In genomic region chr7:38235606-38236005, GRCh38 we compare ENCODE assay signal across 18 cellular contexts.
"Had no signal": no experiment of that assay in that cellular context is flagged by ENCODE, and none has a peak within 500 bp of the region (broad histone marks: within the 10 kb centered on the region; RNA-seq: fewer than 3 reads in every experiment).

No MANE protein-coding gene starts in this region.

- H3K27ac ChIP-seq: breast epithelium, foreskin keratinocyte, ovary, testis, upper lobe of right lung had no signal

- H3K4me1 ChIP-seq: breast epithelium, foreskin keratinocyte, testis, upper lobe of right lung had no signal

- H3K36me3 ChIP-seq: breast epithelium, ovary had no signal

- H3K4me3 ChIP-seq: breast epithelium, mucosa of descending colon, ovary, testis, upper lobe of right lung had no signal

- DNase-seq: activated effector memory CD4-positive, alpha-beta T cell treated with Interleukin-2 at 50 U/mL for 16 hours; activated T-cell treated with anti-CD3 and anti-CD28 coated beads for 4 hours; anterior cingulate cortex; foreskin keratinocyte; mammary epithelial cell; mucosa of descending colon; ovary; stimulated activated CD4-positive, alpha-beta T cell treated with anti-CD3 and anti-CD28 coated beads, Interleukin-4, amount 100 ng/mL, for 1 hour; stimulated activated CD8-positive, alpha-beta memory T cell treated with anti-CD3 and anti-CD28 coated beads, Interleukin-4, amount 100 ng/mL, for 48 hours; T-helper 9 cell; testis; upper lobe of right lung had no signal

- H3K27me3 Mint-ChIP-seq: activated naive CD8-positive, alpha-beta T cell; stimulated activated naive CD8-positive, alpha-beta T cell treated with anti-CD3 and anti-CD28 coated beads, Interleukin-15, Interleukin-2, amounts not matched to agents 100 ng/mL and 50 ng/mL, for 24 hours had no signal

- H3K4me1 Mint-ChIP-seq: nephron had no signal

- ATAC-seq: foreskin keratinocyte, left lobe of liver, mucosa of descending colon, upper lobe of right lung had no signal

- H3K27ac Mint-ChIP-seq: nephron; stimulated activated naive CD8-positive, alpha-beta T cell treated with anti-CD3 and anti-CD28 coated beads, Interleukin-15, Interleukin-2, amounts not matched to agents 100 ng/mL and 50 ng/mL, for 24 hours had no signal

- H3K9me3 Mint-ChIP-seq: nephron; stimulated activated naive CD8-positive, alpha-beta T cell treated with anti-CD3 and anti-CD28 coated beads, Interleukin-15, Interleukin-2, amounts not matched to agents 100 ng/mL and 50 ng/mL, for 24 hours had no signal

- H3K27me3 ChIP-seq: breast epithelium, foreskin keratinocyte, ovary, testis, upper lobe of right lung had no signal

- H3K9me3 ChIP-seq: breast epithelium, mucosa of descending colon, ovary, testis, upper lobe of right lung had no signal

- H3K4me3 Mint-ChIP-seq: activated naive CD8-positive, alpha-beta T cell; nephron; stimulated activated naive CD8-positive, alpha-beta T cell treated with anti-CD3 and anti-CD28 coated beads, Interleukin-15, Interleukin-2, amounts not matched to agents 100 ng/mL and 50 ng/mL, for 24 hours had no signal

- FAIRE-seq: islet of Langerhans had no signal
